20 cellular contexts compared by ENCODE assay signal in the genomic region with DNA sequence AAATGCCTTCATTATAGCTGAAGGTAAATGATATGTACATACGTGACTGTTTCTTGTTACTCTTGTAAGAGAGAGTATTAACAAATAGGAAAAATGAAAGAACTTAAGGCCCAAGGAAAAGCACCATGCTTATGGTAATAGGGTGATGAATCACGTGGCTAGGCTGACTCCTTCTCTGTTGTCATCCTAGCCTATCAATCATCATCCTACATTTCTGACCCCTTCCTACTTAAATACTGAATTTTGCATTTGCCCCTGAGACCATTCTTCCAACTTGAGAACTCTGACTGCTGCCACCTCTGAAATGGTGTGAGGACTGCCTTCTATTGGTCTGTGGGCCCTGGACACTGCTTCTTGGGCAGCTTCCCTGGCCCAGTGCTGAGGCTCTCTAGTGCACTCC. TPM values are rescaled to one million over a fixed set of nuclear protein-coding genes. Genes with fewer than 3 reads are reported as not detected.
"Had no signal": no experiment of that assay in that cellular context is flagged by ENCODE, and none has a peak within 500 bp of the region (broad histone marks: within the 10 kb centered on the region; RNA-seq: fewer than 3 reads in every experiment).

No MANE protein-coding gene starts in this region.

- H3K9ac ChIP-seq: KMS-11 had no signal

- H3K27me3 ChIP-seq: SJCRH30 had no signal

- H2AFZ ChIP-seq: PC-9 had no signal

- H3K4me1 ChIP-seq: SJCRH30 had no signal

- H3K4me2 ChIP-seq: KMS-11, PC-9 had no signal

- H3K36me3 ChIP-seq: SJCRH30 had no signal

- H3K9me3 ChIP-seq: SJCRH30 had no signal

- ATAC-seq: activated CD4-positive, CD25-positive, alpha-beta regulatory T cell treated with anti-CD3 and anti-CD28 coated beads, Interleukin-2, amount 50 U/mL, for 24 hours; activated CD8-positive, alpha-beta T cell treated with anti-CD3 and anti-CD28 coated beads for 36 hours; activated T-cell treated with anti-CD3 and anti-CD28 coated beads, Interleukin-2, amount 50 U/mL, for 72 hours had no signal

- H3K4me3 ChIP-seq: PC-9, SJCRH30 had no signal

- H3K27ac ChIP-seq: KMS-11, PC-9, SJCRH30 had no signal

- DNase-seq: activated CD4-positive, alpha-beta T cell treated with anti-CD3 and anti-CD28 coated beads for 4 hours; activated CD8-positive, alpha-beta memory T cell treated with anti-CD3 and anti-CD28 coated beads, Interleukin-2, amount 50 U/mL, for 4 hours; activated CD8-positive, alpha-beta T cell treated with anti-CD3 and anti-CD28 coated beads for 36 hours; activated gamma-delta T cell treated with Interleukin-2 at 50 U/mL for 16 hours; activated naive CD4-positive, alpha-beta T cell treated with anti-CD3 and anti-CD28 coated beads, Interleukin-2, amount 10 ng/mL, durations not matched to agents 7 days and 5 days; activated naive CD8-positive, alpha-beta T cell treated with anti-CD3 and anti-CD28 coated beads for 36 hours; activated T-cell treated with anti-CD3 and anti-CD28 coated beads, Interleukin-2, amount 50 U/mL, for 72 hours; caudate nucleus; MV-4-11; NCI-H1092 treated with DMSO at 0.1 percent for 48 hours; NCI-H1417 treated with DMSO at 0.1 percent for 48 hours; NCI-H1694 treated with DMSO at 0.1 percent for 48 hours; NCI-H2029 treated with DMSO at 0.1 percent for 48 hours; NCI-H510A treated with DMSO at 0.1 percent for 48 hours; PC-9; Right ventricle myocardium superior; SJCRH30 had no signal

RNA-seq across cellular contexts. Expression of a gene that starts 28.9 kb away (rescaled TPM):
- total RNA-seq: activated CD8-positive, alpha-beta T cell treated with anti-CD3 and anti-CD28 coated beads for 36 hours; activated naive CD8-positive, alpha-beta T cell treated with anti-CD3 and anti-CD28 coated beads for 36 hours; activated T-cell treated with anti-CD3 and anti-CD28 coated beads, Interleukin-2, amount 50 U/mL, for 72 hours; activated T-helper 2 cell treated with anti-CD3 and anti-CD28 coated beads, Interferon-gamma antibody, Interleukin-2, Interleukin-4, amounts not matched to agents 10 μg/mL and 5 μg/mL and 100 μg/mL, durations not matched to agents 14 hours and 24 hours and 36 hours had no signal
